ENCODE assay signal across 1 cellular context in the genomic region with DNA sequence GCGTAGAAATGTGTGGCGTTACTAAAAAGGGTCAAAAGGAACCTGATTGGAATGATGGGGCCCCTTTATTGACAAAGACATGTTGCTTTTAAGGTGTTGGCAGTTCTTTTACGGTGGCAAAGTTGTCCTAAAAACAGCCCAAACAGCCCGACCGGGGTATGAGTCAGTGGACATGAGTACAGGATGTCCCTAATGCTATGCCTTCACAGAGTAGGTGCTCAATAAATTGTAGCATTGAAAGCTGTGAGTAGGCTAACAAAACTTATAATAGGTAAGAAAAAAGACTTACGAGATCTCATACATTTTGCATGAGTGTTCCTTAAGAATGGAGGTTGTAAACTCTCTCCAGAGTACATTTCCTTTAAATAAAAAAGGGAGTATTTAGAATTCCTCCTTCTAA.
TF ChIP-seq lines count a peak whose summit lies in the region.

No MANE protein-coding gene starts in this region.

TF ChIP-seq in WTC11, 78 proteins besides CTCF, POLR2A, EP300 and RAD21 (continued from another document):
- no peak for TF ChIP-seq FOXJ3 (CRISPR knock-in tag; IDR thresholded peaks at IDR 0.05; ENCODE audit: borderline replicate concordance)
- TF ChIP-seq ZNF512 (CRISPR knock-in tag; IDR thresholded peaks at IDR 0.05; ENCODE audit: borderline replicate concordance), result no peak
- TF ChIP-seq FOXP4 (CRISPR knock-in tag; IDR thresholded peaks at IDR 0.05), result no peak
- TF ChIP-seq TEAD4 (CRISPR knock-in tag; IDR thresholded peaks at IDR 0.05), result no peak
- TF ChIP-seq ZNF671 (CRISPR knock-in tag; IDR thresholded peaks at IDR 0.05), result no peak
- TF ChIP-seq ZNF138 (CRISPR knock-in tag; conservative IDR thresholded peaks at IDR 0.05), result no peak
- no peak for TF ChIP-seq ZNF416 (CRISPR knock-in tag; IDR thresholded peaks at IDR 0.05)
- TF ChIP-seq RELA (CRISPR knock-in tag; IDR thresholded peaks at IDR 0.05; ENCODE audit: borderline replicate concordance), result no peak
- no peak for TF ChIP-seq TEAD1 (CRISPR knock-in tag; IDR thresholded peaks at IDR 0.05)
